8 cellular contexts compared by ENCODE assay signal in genomic region chr17:68289936-68290267, GRCh38. TPM values are rescaled to one million over a fixed set of nuclear protein-coding genes. Genes with fewer than 3 reads are reported as not detected.
A peak's percentile ranks its signal among the peaks of the same experiment; 100 is the strongest.
DNase-seq lines count a peak whose midpoint lies in the region; ATAC-seq and TF ChIP-seq lines count a peak whose summit lies in the region.

No MANE protein-coding gene starts in this region.

- H3K4me2 ChIP-seq in DND-41 (ENCODE audit: insufficient read depth, low read length), result peak overlapping the region; percentile 81
- peak overlapping the region; percentile 97 for H3K4me2 ChIP-seq in neural progenitor cell
- no peak overlapping the region for H3K4me2 ChIP-seq in SK-N-SH

- peak overlapping the region; percentile 93 for H3K27ac ChIP-seq in DND-41 (ENCODE audit: low read length)
- peak overlapping the region; percentile 73 for H3K27ac ChIP-seq in colonic mucosa
- H3K27ac ChIP-seq in neural progenitor cell, result no peak overlapping the region
- H3K27ac ChIP-seq in SK-N-SH (ENCODE audit: low read depth in 2 of 2, low read length in 1 of 2), result no peak overlapping the region

- 42% methylated on average over 9 of the region's 9 CpGs for WGBS in SK-N-SH (ENCODE audit: low lambda C conversion rate)

- no peaks in the 10 kb centered on the region for H3K9me3 Mint-ChIP-seq in neural progenitor cell

- H4K20me1 ChIP-seq in DND-41 (ENCODE audit: insufficient read depth, low read length) (no peaks in the 10 kb centered on the region), neural progenitor cell (ENCODE audit: low read depth) (peaks cover 9% of the 10 kb centered on the region), SK-N-SH (ENCODE audit: insufficient read depth) (no peaks in the 10 kb centered on the region)

- no peaks in the 10 kb centered on the region for H3K36me3 Mint-ChIP-seq in neural progenitor cell

- POLR2A ChIA-PET in SK-N-SH (lab: Yijun Ruan, JAX), result no interaction called here

- CTCF ChIA-PET in SK-N-SH (lab: Yijun Ruan, JAX), result interaction anchor here (0.6 to 3.1 kb wide), 6 partner anchors 25 to 655 kb away, joined by 3 to 11 read pairs (median 3); no protein-coding TSS in a partner anchor

- H3K4me3 ChIP-seq in DND-41 (ENCODE audit: low read depth in 1 of 2, low read length in 2 of 2) (peak overlapping the region; percentile 49 to 67; a peak in 3 of 4 replicates), LNCaP clone FGC (ENCODE audit: low read depth, low read length) (peak overlapping the region; percentile 58), colonic mucosa (no peak overlapping the region), neural progenitor cell (peak overlapping the region; percentile 89), SK-N-SH (ENCODE audit: low read depth in 2 of 2, low read length in 1 of 2) (no peak overlapping the region)

- TF ChIP-seq RAD21 in SK-N-SH (IDR thresholded peaks at IDR 0.05; ENCODE audit: low read length), result no peak

- peak overlapping the region; percentile 96 for H3K4me3 Mint-ChIP-seq in neural progenitor cell

- peaks cover 59% of the 10 kb centered on the region for H3F3A ChIP-seq in neural progenitor cell (ENCODE audit: low read depth)
- no peaks in the 10 kb centered on the region for H3F3A ChIP-seq in SK-N-SH (replicated peaks; ENCODE audit: insufficient read depth)

- H3K79me2 ChIP-seq in DND-41 (ENCODE audit: insufficient read depth, low read length) (peaks cover 48% of the 10 kb centered on the region), neural progenitor cell (ENCODE audit: low read depth) (no peaks in the 10 kb centered on the region), SK-N-SH (ENCODE audit: insufficient read depth) (no peaks in the 10 kb centered on the region)

- TF ChIP-seq EP300 in SK-N-SH (IDR thresholded peaks at IDR 0.05; ENCODE audit: borderline replicate concordance in 1 of 2, low read depth in 1 of 2, low read length in 1 of 2), result no peak

- DNase-seq in DND-41, result no peak
- DNase-seq in LNCaP clone FGC (ENCODE audit: low read depth), result no peak
- DNase-seq in colonic mucosa, result no peak
- no peak for DNase-seq in neural progenitor cell (ENCODE audit: low spot score)
- DNase-seq in NCI-H748 treated with DMSO at 0.1 percent for 48 hours (lab: John Stamatoyannopoulos, UW), result no peak
- DNase-seq in SK-N-SH, result no peak

- H3K9me2 ChIP-seq in SK-N-SH, result no peaks in the 10 kb centered on the region

- no peak for TF ChIP-seq CTCF in DND-41 (IDR thresholded peaks at IDR 0.05; ENCODE audit: borderline replicate concordance, extremely low read depth, low read length, poor library complexity, severe bottlenecking)
- TF ChIP-seq CTCF in LNCaP clone FGC (IDR thresholded peaks at IDR 0.05; ENCODE audit: control insufficient read depth, extremely low read depth, insufficient read depth), result no peak
- no peak for TF ChIP-seq CTCF in colonic mucosa (IDR thresholded peaks at IDR 0.05)
- TF ChIP-seq CTCF in neural progenitor cell (IDR thresholded peaks at IDR 0.05), result no peak
- no peak for TF ChIP-seq CTCF in SK-N-SH (IDR thresholded peaks at IDR 0.05)

- H3K27me3 ChIP-seq in DND-41 (ENCODE audit: insufficient read depth, low read length, poor library complexity), result no peaks in the 10 kb centered on the region
- peaks cover 37% of the 10 kb centered on the region for H3K27me3 ChIP-seq in colonic mucosa
- peaks cover 67% of the 10 kb centered on the region for H3K27me3 ChIP-seq in neural progenitor cell
- peaks cover 66% of the 10 kb centered on the region for H3K27me3 ChIP-seq in SK-N-SH (ENCODE audit: insufficient read depth)

- ATAC-seq in DND-41 (ENCODE audit: insufficient read depth, low read depth) (no peak; the same call in 2 of the 3 replicates), GM18861 (IDR thresholded peaks at IDR 0.05; ENCODE audit: unreplicated experiment) (no peak), HG03460 (IDR thresholded peaks at IDR 0.05; ENCODE audit: unreplicated experiment) (no peak)

- H2AFZ ChIP-seq in DND-41 (ENCODE audit: low read depth, low read length), result peak overlapping the region; percentile 66; the same call in 1 of the 2 replicates
- H2AFZ ChIP-seq in neural progenitor cell (replicated peaks), result no peak overlapping the region
- H2AFZ ChIP-seq in SK-N-SH (ENCODE audit: low read depth), result no peak overlapping the region; the same call in 1 of the 2 replicates

- H3K27me3 Mint-ChIP-seq in neural progenitor cell (ENCODE audit: insufficient read depth, low read depth), result peaks cover 23% of the 10 kb centered on the region

- intact Hi-C loops in colonic mucosa (cut with DNase I), result no loop called here

- H3K4me1 ChIP-seq in DND-41 (ENCODE audit: insufficient read depth, low read length) (peaks cover 51% of the 10 kb centered on the region), colonic mucosa (peaks cover 8% of the 10 kb centered on the region), neural progenitor cell (peaks cover 33% of the 10 kb centered on the region), SK-N-SH (ENCODE audit: control insufficient read depth in 1 of 2, insufficient read depth in 2 of 2, low read depth in 1 of 2, low read length in 1 of 2) (peaks cover 0 to 13% of the 10 kb centered on the region in 2 experiments; a peak in 2 of 4 replicates)

- no peaks in the 10 kb centered on the region for H3K36me3 ChIP-seq in DND-41 (ENCODE audit: insufficient read depth, low read length)
- no peaks in the 10 kb centered on the region for H3K36me3 ChIP-seq in colonic mucosa
- no peaks in the 10 kb centered on the region for H3K36me3 ChIP-seq in neural progenitor cell
- no peaks in the 10 kb centered on the region for H3K36me3 ChIP-seq in SK-N-SH (replicated peaks in 1 of 2; ENCODE audit: control insufficient read depth in 1 of 2, insufficient read depth in 2 of 2, low read length in 1 of 2)

- H3K27ac Mint-ChIP-seq in neural progenitor cell, result no peak overlapping the region

- H3K9me3 ChIP-seq in DND-41 (ENCODE audit: insufficient read depth, low read length, severe bottlenecking) (no peaks in the 10 kb centered on the region), colonic mucosa (no peaks in the 10 kb centered on the region), neural progenitor cell (ENCODE audit: low read depth) (no peaks in the 10 kb centered on the region), SK-N-SH (no peaks in the 10 kb centered on the region)

- peak overlapping the region; percentile 89 for H3K9ac ChIP-seq in DND-41 (ENCODE audit: low read depth, low read length)
- peak overlapping the region in 1 of 2 donors; percentile 64 for H3K9ac ChIP-seq in colonic mucosa (ENCODE audit: low read depth in 2 of 2, low read length in 2 of 2)
- H3K9ac ChIP-seq in neural progenitor cell, result no peak overlapping the region
- no peak overlapping the region for H3K9ac ChIP-seq in SK-N-SH

- peaks cover 26% of the 10 kb centered on the region for H3K4me1 Mint-ChIP-seq in neural progenitor cell

TF ChIP-seq in SK-N-SH, 30 proteins besides CTCF, POLR2A, EP300 and RAD21:
- TF ChIP-seq YY1 (IDR thresholded peaks at IDR 0.05; ENCODE audit: low read depth) (no peak), NFIC (IDR thresholded peaks at IDR 0.05; ENCODE audit: borderline replicate concordance) (no peak), SIN3A (IDR thresholded peaks at IDR 0.05; ENCODE audit: borderline replicate concordance, low read depth, low read length) (no peak), RXRA (IDR thresholded peaks at IDR 0.05; ENCODE audit: borderline replicate concordance, low read depth) (no peak), FOXJ3 (CRISPR knock-in tag; IDR thresholded peaks at IDR 0.05) (no peak), GATA2 (CRISPR knock-in tag; IDR thresholded peaks at IDR 0.05) (no peak), POLR2AphosphoS5 (IDR thresholded peaks at IDR 0.05; ENCODE audit: low read depth, low read length) (no peak), EZH2phosphoT487 (IDR thresholded peaks at IDR 0.05; ENCODE audit: borderline replicate concordance, low read depth) (no peak), USF1 (IDR thresholded peaks at IDR 0.05; ENCODE audit: borderline replicate concordance, low read depth) (no peak), FOXM1 (IDR thresholded peaks at IDR 0.05; ENCODE audit: low read depth) (no peak), RCOR1 (IDR thresholded peaks at IDR 0.05; ENCODE audit: low read length) (no peak), GABPA (IDR thresholded peaks at IDR 0.05; ENCODE audit: low read depth) (no peak)

RNA-seq across cellular contexts. Expression of gene SLC16A6, which starts 1.0 kb away (rescaled TPM):
- under 1 TPM; 0.15 to 0.19 TPM for total RNA-seq in colonic mucosa
- 0.09 and 0.19 TPM in 2 replicates for total RNA-seq in neural progenitor cell (ENCODE audit: low replicate concordance)
- 0.03 TPM in 1 of 2 replicates, not detected in the other for polyA plus RNA-seq in SK-N-SH (2012; rRNA removed)
- polyA plus RNA-seq in SK-N-SH (2012; cell fraction: cytosol; rRNA removed), result 0.01 and 0.03 TPM in 2 replicates
- 0.16 and 0.30 TPM in 2 replicates for polyA plus RNA-seq in SK-N-SH (2012; cell fraction: nucleus; rRNA removed)

RNA-seq across cellular contexts. Expression of gene ARSG, which starts 1.4 kb away (rescaled TPM):
- under 1 TPM; 0.24 to 0.79 TPM for total RNA-seq in colonic mucosa
- 19.5 and 20.0 TPM in 2 replicates for total RNA-seq in neural progenitor cell (ENCODE audit: low replicate concordance)
- 0.41 and 0.60 TPM in 2 replicates for polyA plus RNA-seq in SK-N-SH (2012; rRNA removed)
- 0.20 and 0.24 TPM in 2 replicates for polyA plus RNA-seq in SK-N-SH (2012; cell fraction: cytosol; rRNA removed)
- polyA plus RNA-seq in SK-N-SH (2012; cell fraction: nucleus; rRNA removed), result 0.20 and 0.22 TPM in 2 replicates

RNA-seq across cellular contexts. Expression of gene AMZ2, which starts 42.1 kb away (rescaled TPM):
- total RNA-seq in colonic mucosa (10 to 100 TPM; 31.5 to 44.1 TPM), neural progenitor cell (ENCODE audit: low replicate concordance) (99.0 and 150 TPM in 2 replicates)
- 95.9 and 115 TPM in 2 replicates for polyA plus RNA-seq in SK-N-SH (2012; rRNA removed)
- polyA plus RNA-seq in SK-N-SH (2012; cell fraction: cytosol; rRNA removed), result 131 and 161 TPM in 2 replicates
- polyA plus RNA-seq in SK-N-SH (2012; cell fraction: nucleus; rRNA removed), result 86.8 and 100 TPM in 2 replicates

Comparison
In these comparisons a context has a peak if more than half of its experiments do, and no peak if none do; other contexts are left out.
1. H3K27ac ChIP-seq: peak in DND-41 (single experiment) and colonic mucosa (single experiment); none in neural progenitor cell (single experiment) and SK-N-SH (0 of 2).
2. H3K4me3 ChIP-seq: peak in DND-41 (2 of 2), LNCaP clone FGC (single experiment) and neural progenitor cell (single experiment); none in colonic mucosa (single experiment) and SK-N-SH (0 of 2).
3. RNA of gene ARSG, which starts 1.4 kb away (total RNA-seq): 19.5 to 20.0 TPM in neural progenitor cell; 0.24 to 0.79 TPM in colonic mucosa; every median in the first group is over 10 times any median in the second.